8 cellular contexts compared by ENCODE assay signal in genomic region chr9:14498824-14499223, GRCh38.
"Had no signal": no experiment of that assay in that cellular context is flagged by ENCODE, and none has a peak within 500 bp of the region (broad histone marks: within the 10 kb centered on the region; RNA-seq: fewer than 3 reads in every experiment).

No MANE protein-coding gene starts in this region.

- H3K4me3 ChIP-seq: GM12878 had no signal

- FAIRE-seq: G401.6, GM12878, GM12891, GM12892, GM18507, GM19239 had no signal

- DNase-seq: GDM1, GF-D8 had no signal

- ATAC-seq: GM12878 had no signal
